In genomic region chr7:150755473-150756099, GRCh38 we compare ENCODE assay signal across 9 cellular contexts. TPM values are rescaled to one million over a fixed set of nuclear protein-coding genes. Genes with fewer than 3 reads are reported as not detected.
DNase-seq lines count a peak whose midpoint lies in the region; ATAC-seq and TF ChIP-seq lines count a peak whose summit lies in the region.
"Had no signal": no experiment of that assay in that cellular context is flagged by ENCODE, and none has a peak within 500 bp of the region (broad histone marks: within the 10 kb centered on the region; RNA-seq: fewer than 3 reads in every experiment).

No MANE protein-coding gene starts in this region.

- no peaks in the 10 kb centered on the region for H3K27me3 Mint-ChIP-seq in T-helper 17 cell

- peak; percentile 52 for ATAC-seq in GM21381 (IDR thresholded peaks at IDR 0.05; ENCODE audit: unreplicated experiment)
- peak; percentile 90 for ATAC-seq in T-helper 17 cell
- no peak for ATAC-seq in GM21786 (IDR thresholded peaks at IDR 0.05; ENCODE audit: unreplicated experiment)

- no peak overlapping the region for H3K4me3 ChIP-seq in colonic mucosa
- no peak overlapping the region for H3K4me3 ChIP-seq in H7 (ENCODE audit: insufficient read depth, low read depth, low read length)

- H3K4me1 Mint-ChIP-seq in T-helper 17 cell: peaks cover 24% of the 10 kb centered on the region

- H3K4me1 ChIP-seq in colonic mucosa: no peaks in the 10 kb centered on the region

- peak overlapping the region; percentile 61 for H3K4me3 Mint-ChIP-seq in T-helper 17 cell

- intact Hi-C loops in colonic mucosa (cut with DNase I): loop anchor here (5.0 kb wide), 1 partner anchor 308 kb away; no protein-coding TSS in a partner anchor

- no peaks in the 10 kb centered on the region for H3K9me3 ChIP-seq in T-helper 17 cell (ENCODE audit: control insufficient read depth, low read length, poor library complexity, severe bottlenecking)
- no peaks in the 10 kb centered on the region for H3K9me3 ChIP-seq in colonic mucosa

- DNase-seq in T-helper 17 cell (peak in 2 of 3 donors; percentile 34 to 60), colonic mucosa (no peak), NCI-H69 (lab: John Stamatoyannopoulos, UW) (no peak), kidney glomerular epithelial cell (lab: John Stamatoyannopoulos, UW) (no peak), H7 (no peak)
- DNase-seq in stimulated activated CD8-positive, alpha-beta memory T cell treated with anti-CD3 and anti-CD28 coated beads, Interleukin-4, amount 100 ng/mL, for 48 hours: peak; percentile 73

- H3K27ac Mint-ChIP-seq in T-helper 17 cell: peak overlapping the region; percentile 82

- no peaks in the 10 kb centered on the region for H3K36me3 ChIP-seq in colonic mucosa
- no peaks in the 10 kb centered on the region for H3K36me3 ChIP-seq in H7 (replicated peaks; ENCODE audit: control insufficient read depth, insufficient read depth, low read length)

- H3K27me3 ChIP-seq in colonic mucosa (no peaks in the 10 kb centered on the region), H7 (ENCODE audit: control insufficient read depth, insufficient read depth, low read length) (peaks cover 5% of the 10 kb centered on the region; the same call in 1 of the 2 replicates)

- H3K36me3 Mint-ChIP-seq in T-helper 17 cell (ENCODE audit: low read depth): no peaks in the 10 kb centered on the region

- no peak overlapping the region for H3K9ac ChIP-seq in colonic mucosa (ENCODE audit: low read depth in 2 of 2, low read length in 2 of 2)

- TF ChIP-seq CTCF in colonic mucosa (IDR thresholded peaks at IDR 0.05): no peak

- H3K27ac ChIP-seq in colonic mucosa: peak overlapping the region; percentile 53

RNA-seq across cellular contexts. Expression of gene GIMAP5, which starts 18.4 kb away (rescaled TPM):
- total RNA-seq in T-helper 17 cell (10 to 100 TPM; 44.1 to 65.3 TPM), colonic mucosa (1 to 10 TPM; 2.5 to 5.2 TPM)
- total RNA-seq in H7 (2014; rRNA removed; shearing (Covaris generic)): not detected in 2 replicates
- total RNA-seq: myocyte had no signal

RNA-seq across cellular contexts. Expression of gene GIMAP1, which starts 39.2 kb away (rescaled TPM):
- total RNA-seq in T-helper 17 cell (10 to 100 TPM; 14.1 to 23.0 TPM), colonic mucosa (1 to 10 TPM in 1 of 2 donors, under 1 TPM in 1; 0.94 to 1.6 TPM)
- total RNA-seq in H7 (2014; rRNA removed; shearing (Covaris generic)): not detected in 2 replicates
- total RNA-seq: myocyte had no signal

RNA-seq across cellular contexts. Expression of gene TMEM176B, which starts 44.6 kb away (rescaled TPM):
- total RNA-seq in T-helper 17 cell (not detected), colonic mucosa (100 to 1,000 TPM; 154 to 256 TPM)
- total RNA-seq in H7 (2014; rRNA removed; shearing (Covaris generic)): 0.37 and 0.80 TPM in 2 replicates
- total RNA-seq: myocyte had no signal

RNA-seq across cellular contexts. Expression of gene TMEM176A, which starts 45.0 kb away (rescaled TPM):
- total RNA-seq in T-helper 17 cell (under 1 TPM in 1 of 2 donors, not detected in 1; 0.20 TPM), colonic mucosa (100 to 1,000 TPM; 130 to 170 TPM)
- not detected in 2 replicates for total RNA-seq in H7 (2014; rRNA removed; shearing (Covaris generic))
- total RNA-seq: myocyte had no signal

Comparison
In these comparisons a context has a peak if more than half of its experiments do, and no peak if none do; other contexts are left out.
1. DNase-seq: peak in T-helper 17 cell (2 of 3) and stimulated activated CD8-positive, alpha-beta memory T cell treated with anti-CD3 and anti-CD28 coated beads, Interleukin-4, amount 100 ng/mL, for 48 hours (single experiment); none in colonic mucosa (single experiment), NCI-H69 (single experiment), kidney glomerular epithelial cell (single experiment) and H7 (single experiment).
2. RNA of gene GIMAP5, which starts 18.4 kb away (total RNA-seq): 44.1 to 65.3 TPM in T-helper 17 cell; 2.5 to 5.2 TPM in colonic mucosa and not detected in H7; every median in the first group is over 4 times any median in the second.
3. RNA of gene GIMAP1, which starts 39.2 kb away (total RNA-seq): 14.1 to 23.0 TPM in T-helper 17 cell; 0.94 to 1.6 TPM in colonic mucosa and not detected in H7; every median in the first group is over 4 times any median in the second.
4. RNA of gene TMEM176B, which starts 44.6 kb away (total RNA-seq): 154 to 256 TPM in colonic mucosa; 0.37 to 0.80 TPM in H7 and not detected in T-helper 17 cell; every median in the first group is over 10 times any median in the second.